Comparison of ENCODE assay signal across 8 cellular contexts in genomic region chr2:202033317-202034248, GRCh38. TPM values are rescaled to one million over a fixed set of nuclear protein-coding genes. Genes with fewer than 3 reads are reported as not detected.
A peak's percentile ranks its signal among the peaks of the same experiment; 100 is the strongest.
DNase-seq lines count a peak whose midpoint lies in the region; ATAC-seq and TF ChIP-seq lines count a peak whose summit lies in the region.

Gene FZD7, plus strand, starts transcription at chr2:202033855. Its CDS starts 793 bp downstream, at chr2:202034648.

- no peaks in the 10 kb centered on the region for H3K9me3 Mint-ChIP-seq in activated T-helper 1 cell treated with anti-CD3 and anti-CD28 coated beads, Interleukin-12 subunit alpha, Interleukin-12 subunit beta, Interleukin-2, Interleukin-4 antibody, amounts not matched to agents 30 ng/mL and 10 ng/mL and 1 ng/mL, durations not matched to agents 14 hours and 24 hours and 36 hours
- peaks cover 0 to 2% (median 0%) of the 10 kb centered on the region in 11 donors for H3K9me3 Mint-ChIP-seq in naive thymus-derived CD4-positive, alpha-beta T cell
- no peaks in the 10 kb centered on the region for H3K9me3 Mint-ChIP-seq in stimulated activated effector memory CD8-positive, alpha-beta T cell treated with anti-CD3 and anti-CD28 coated beads, Interleukin-12 subunit alpha, Interleukin-12 subunit beta, amount 100 ng/mL, for 72 hours

- DNase-seq in Caki2 (ENCODE audit: low read depth) (peak; percentile 93), HS-27A (ENCODE audit: low read depth) (peak; percentile 55), fibroblast of gingiva (ENCODE audit: low read depth) (peak; percentile 97)
- DNase-seq in activated T-helper 1 cell treated with anti-CD3 and anti-CD28 coated beads, Interleukin-12 subunit alpha, Interleukin-12 subunit beta, Interleukin-2, Interleukin-4 antibody, amounts not matched to agents 30 ng/mL and 10 ng/mL and 1 ng/mL, durations not matched to agents 14 hours and 24 hours and 36 hours (ENCODE audit: low spot score), result peak; percentile 83
- DNase-seq in naive thymus-derived CD4-positive, alpha-beta T cell, result peak; percentile 70 to 87 (median 81)
- DNase-seq in stimulated activated effector memory CD8-positive, alpha-beta T cell treated with anti-CD3 and anti-CD28 coated beads, Interleukin-12 subunit alpha, Interleukin-12 subunit beta, amount 100 ng/mL, for 72 hours (ENCODE audit: low spot score in 2 of 2), result peak; percentile 78 to 88

- intact Hi-C loops in activated T-helper 1 cell treated with anti-CD3 and anti-CD28 coated beads, Interleukin-12 subunit alpha, Interleukin-12 subunit beta, Interleukin-2, Interleukin-4 antibody, amounts not matched to agents 30 ng/mL and 10 ng/mL and 1 ng/mL, durations not matched to agents 14 hours and 24 hours and 36 hours (cut with micrococcal nuclease), result loop anchor here (2.0 to 10.0 kb wide), 10 partner anchors 145 to 1221 kb away; partner anchors contain the start of genes ALS2, BMPR2, BZW1 and NOP58
- intact Hi-C loops in naive thymus-derived CD4-positive, alpha-beta T cell (cut with micrococcal nuclease), result loop anchor here (1.0 to 10.0 kb wide), 19 partner anchors 23 to 1507 kb away; partner anchors contain the start of genes NBEAL1 (in 2 of the 2), NOP58 (in 2 of the 2), BMPR2 (in 1 of the 2) and BZW1 (in 1 of the 2)

- H3K27me3 ChIP-seq in naive thymus-derived CD4-positive, alpha-beta T cell (ENCODE audit: control insufficient read depth in 2 of 2, insufficient read depth in 2 of 2, low read length in 2 of 2), result peaks cover 6 to 22% of the 10 kb centered on the region in 2 donors

- POLR2A ChIA-PET in naive thymus-derived CD4-positive, alpha-beta T cell (lab: Charles Lee), result no interaction called here

- CTCF ChIA-PET in naive thymus-derived CD4-positive, alpha-beta T cell (lab: Charles Lee), result no interaction called here

- in situ Hi-C loops in Caki2 (cut with HindIII; ENCODE audit: low pct_unique_long_range_greater_than_20kb, low sequenced_read_pairs), result no loop called here

- H3K4me3 Mint-ChIP-seq in activated T-helper 1 cell treated with anti-CD3 and anti-CD28 coated beads, Interleukin-12 subunit alpha, Interleukin-12 subunit beta, Interleukin-2, Interleukin-4 antibody, amounts not matched to agents 30 ng/mL and 10 ng/mL and 1 ng/mL, durations not matched to agents 14 hours and 24 hours and 36 hours, result peak within 1 kb of the TSS; percentile 89
- H3K4me3 Mint-ChIP-seq in naive thymus-derived CD4-positive, alpha-beta T cell, result peak within 1 kb of the TSS in 9 of 10 donors; percentile 87 to 96 (median 92)
- no peak within 1 kb of the TSS for H3K4me3 Mint-ChIP-seq in stimulated activated effector memory CD8-positive, alpha-beta T cell treated with anti-CD3 and anti-CD28 coated beads, Interleukin-12 subunit alpha, Interleukin-12 subunit beta, amount 100 ng/mL, for 72 hours

- H3K9me3 ChIP-seq in naive thymus-derived CD4-positive, alpha-beta T cell (ENCODE audit: control insufficient read depth in 2 of 3, low read length in 3 of 3), result no peaks in the 10 kb centered on the region

- H3K4me3 ChIP-seq in naive thymus-derived CD4-positive, alpha-beta T cell (ENCODE audit: low read length), result peak within 1 kb of the TSS; percentile 91

- H3K4me1 Mint-ChIP-seq in activated T-helper 1 cell treated with anti-CD3 and anti-CD28 coated beads, Interleukin-12 subunit alpha, Interleukin-12 subunit beta, Interleukin-2, Interleukin-4 antibody, amounts not matched to agents 30 ng/mL and 10 ng/mL and 1 ng/mL, durations not matched to agents 14 hours and 24 hours and 36 hours (ENCODE audit: low read depth), result peaks cover 12% of the 10 kb centered on the region
- peaks cover 6 to 17% (median 14%) of the 10 kb centered on the region in 7 donors for H3K4me1 Mint-ChIP-seq in naive thymus-derived CD4-positive, alpha-beta T cell
- peaks cover 9% of the 10 kb centered on the region for H3K4me1 Mint-ChIP-seq in stimulated activated effector memory CD8-positive, alpha-beta T cell treated with anti-CD3 and anti-CD28 coated beads, Interleukin-12 subunit alpha, Interleukin-12 subunit beta, amount 100 ng/mL, for 72 hours

- H3K27me3 Mint-ChIP-seq in activated T-helper 1 cell treated with anti-CD3 and anti-CD28 coated beads, Interleukin-12 subunit alpha, Interleukin-12 subunit beta, Interleukin-2, Interleukin-4 antibody, amounts not matched to agents 30 ng/mL and 10 ng/mL and 1 ng/mL, durations not matched to agents 14 hours and 24 hours and 36 hours (ENCODE audit: insufficient read depth), result peaks cover 44% of the 10 kb centered on the region
- peaks cover 0 to 45% (median 7%) of the 10 kb centered on the region in 5 donors for H3K27me3 Mint-ChIP-seq in naive thymus-derived CD4-positive, alpha-beta T cell

- no peaks in the 10 kb centered on the region for H3K36me3 Mint-ChIP-seq in activated T-helper 1 cell treated with anti-CD3 and anti-CD28 coated beads, Interleukin-12 subunit alpha, Interleukin-12 subunit beta, Interleukin-2, Interleukin-4 antibody, amounts not matched to agents 30 ng/mL and 10 ng/mL and 1 ng/mL, durations not matched to agents 14 hours and 24 hours and 36 hours (ENCODE audit: low read depth)
- no peaks in the 10 kb centered on the region for H3K36me3 Mint-ChIP-seq in naive thymus-derived CD4-positive, alpha-beta T cell
- H3K36me3 Mint-ChIP-seq in stimulated activated effector memory CD8-positive, alpha-beta T cell treated with anti-CD3 and anti-CD28 coated beads, Interleukin-12 subunit alpha, Interleukin-12 subunit beta, amount 100 ng/mL, for 72 hours, result no peaks in the 10 kb centered on the region

- ATAC-seq in GM19467 (IDR thresholded peaks at IDR 0.05; ENCODE audit: unreplicated experiment), result peak; percentile 72
- ATAC-seq in naive thymus-derived CD4-positive, alpha-beta T cell, result peak; percentile 92
- peak; percentile 85 for ATAC-seq in stimulated activated effector memory CD8-positive, alpha-beta T cell treated with anti-CD3 and anti-CD28 coated beads, Interleukin-12 subunit alpha, Interleukin-12 subunit beta, amount 100 ng/mL, for 72 hours

- peak within 1 kb of the TSS; percentile 44 for H3K27ac ChIP-seq in naive thymus-derived CD4-positive, alpha-beta T cell (ENCODE audit: low read depth, low read length)

- H3K27ac Mint-ChIP-seq in activated T-helper 1 cell treated with anti-CD3 and anti-CD28 coated beads, Interleukin-12 subunit alpha, Interleukin-12 subunit beta, Interleukin-2, Interleukin-4 antibody, amounts not matched to agents 30 ng/mL and 10 ng/mL and 1 ng/mL, durations not matched to agents 14 hours and 24 hours and 36 hours, result peak within 1 kb of the TSS; percentile 63
- peak within 1 kb of the TSS in 8 of 9 donors; percentile 46 to 83 (median 72) for H3K27ac Mint-ChIP-seq in naive thymus-derived CD4-positive, alpha-beta T cell
- H3K27ac Mint-ChIP-seq in stimulated activated effector memory CD8-positive, alpha-beta T cell treated with anti-CD3 and anti-CD28 coated beads, Interleukin-12 subunit alpha, Interleukin-12 subunit beta, amount 100 ng/mL, for 72 hours, result peak within 1 kb of the TSS; percentile 63

- H3K4me1 ChIP-seq in naive thymus-derived CD4-positive, alpha-beta T cell (ENCODE audit: control insufficient read depth in 2 of 2, insufficient read depth in 2 of 2, low read length in 2 of 2), result peaks cover 9 to 11% of the 10 kb centered on the region in 2 donors

- no peaks in the 10 kb centered on the region for H3K36me3 ChIP-seq in naive thymus-derived CD4-positive, alpha-beta T cell (ENCODE audit: control insufficient read depth in 2 of 3, insufficient read depth in 3 of 3, low read length in 3 of 3)

TF ChIP-seq in PFSK-1, 5 proteins besides CTCF, POLR2A, EP300 and RAD21:
- TF ChIP-seq FOXP2 (optimal IDR thresholded peaks at IDR 0.05; ENCODE audit: borderline replicate concordance, extremely low read depth, extremely low read length, insufficient read depth) (no peak), SIN3A (IDR thresholded peaks at IDR 0.05; ENCODE audit: borderline replicate concordance, insufficient read depth, low read length) (no peak), REST (IDR thresholded peaks at IDR 0.05; ENCODE audit: insufficient read depth in 1 of 2, low read depth in 2 of 2, low read length in 2 of 2) (0 out of 4 replicates have a peak, but pooled peaks of 1 of the 2 experiments have one; percentile 23), TAF1 (IDR thresholded peaks at IDR 0.05; ENCODE audit: borderline replicate concordance, insufficient read depth, low read length) (no peak), POLR2AphosphoS5 (IDR thresholded peaks at IDR 0.05; ENCODE audit: low read depth, low read length) (0 out of 2 replicates have a peak, but pooled peaks have one; percentile 24)

RNA-seq across cellular contexts. Expression of gene FZD7, which starts in this region (rescaled TPM):
- 83.2 and 92.1 TPM in 2 replicates for total RNA-seq in Caki2 (2014; rRNA removed; shearing (Covaris generic); ENCODE audit: low replicate concordance)
- 10.2 TPM for polyA plus RNA-seq in PFSK-1 (2012; ENCODE audit: insufficient read length, low read depth)
- total RNA-seq in activated T-helper 1 cell treated with anti-CD3 and anti-CD28 coated beads, Interleukin-12 subunit alpha, Interleukin-12 subunit beta, Interleukin-2, Interleukin-4 antibody, amounts not matched to agents 30 ng/mL and 10 ng/mL and 1 ng/mL, durations not matched to agents 14 hours and 24 hours and 36 hours, result 1.2 and 1.5 TPM in 2 replicates
- total RNA-seq in naive thymus-derived CD4-positive, alpha-beta T cell, result under 1 TPM; 0.27 to 0.99 (median 0.43) TPM
- polyA plus RNA-seq in naive thymus-derived CD4-positive, alpha-beta T cell, result under 1 TPM in 1 of 2 donors, not detected in 1; 0.17 TPM

Comparison
In these comparisons a context has a peak if more than half of its experiments do, and no peak if none do; other contexts are left out.
1. Peak in every context shown above with its lines: DNase-seq, ATAC-seq, H3K4me3 ChIP-seq and H3K27ac ChIP-seq.
2. RNA of gene FZD7 (total RNA-seq): 83.2 to 92.1 TPM in Caki2; 1.2 to 1.5 TPM in activated T-helper 1 cell treated with anti-CD3 and anti-CD28 coated beads, Interleukin-12 subunit alpha, Interleukin-12 subunit beta, Interleukin-2, Interleukin-4 antibody, amounts not matched to agents 30 ng/mL and 10 ng/mL and 1 ng/mL, durations not matched to agents 14 hours and 24 hours and 36 hours and 0.27 to 0.99 TPM in naive thymus-derived CD4-positive, alpha-beta T cell; every median in the first group is over 10 times any median in the second.
3. Peak in DNase-seq, ATAC-seq, H3K4me3 ChIP-seq and H3K27ac ChIP-seq in naive thymus-derived CD4-positive, alpha-beta T cell; RNA of the gene not detected or under 1 TPM.